ENCODE assay signal across 9 cellular contexts in the genomic region with DNA sequence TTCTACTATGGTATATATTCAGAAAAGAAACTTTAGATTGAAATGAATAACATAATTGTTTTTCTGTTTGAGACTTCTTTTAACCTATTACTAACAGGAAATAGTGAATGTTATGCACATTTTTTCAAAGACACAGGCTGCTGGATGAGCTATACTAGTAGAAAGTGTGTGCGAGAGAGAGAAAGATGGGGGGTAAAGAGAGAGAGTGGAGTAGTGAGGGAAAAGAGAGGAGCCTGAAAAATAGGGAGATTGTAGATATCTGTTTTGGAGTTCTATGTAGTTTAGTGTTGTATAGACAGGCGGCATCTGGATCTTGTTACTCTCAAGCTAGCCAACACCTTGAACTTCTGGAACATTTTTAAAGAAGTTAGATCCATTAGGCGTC. TPM values are rescaled to one million over a fixed set of nuclear protein-coding genes. Genes with fewer than 3 reads are reported as not detected.
DNase-seq lines count a peak whose midpoint lies in the region; ATAC-seq, FAIRE-seq and TF ChIP-seq lines count a peak whose summit lies in the region.
"Had no signal": no experiment of that assay in that cellular context is flagged by ENCODE, and none has a peak within 500 bp of the region (broad histone marks: within the 10 kb centered on the region; RNA-seq: fewer than 3 reads in every experiment).

No MANE protein-coding gene starts in this region.

- no peak for FAIRE-seq in HepG2 (lab: Jason Lieb, UNC)

- WGBS in liver: 64% methylated on average over 3 of the region's 3 CpGs
- WGBS in HepG2 (ENCODE audit: low lambda C conversion rate): 3% methylated on average over 3 of the region's 3 CpGs
- 40 to 42% methylated on average over 3 of the region's 3 CpGs for WGBS in body of pancreas, 2 donors
- WGBS in aorta, 2 donors: 1 to 7% methylated on average over 3 of the region's 3 CpGs

- BruUV-seq in HepG2 (replicated peaks; lab: Mats Ljungman, UMichigan): no TSS peak

- no peak overlapping the region for H2AFZ ChIP-seq in HepG2 (ENCODE audit: low read length)

- H3K36me3 ChIP-seq in liver (ENCODE audit: control insufficient read depth in 4 of 4, insufficient read depth in 3 of 4, low read depth in 1 of 4, low read length in 3 of 4) (no peaks in the 10 kb centered on the region), HepG2 (replicated peaks in 1 of 2; ENCODE audit: control insufficient read depth in 1 of 2, insufficient read depth in 2 of 2, low read length in 2 of 2) (no peaks in the 10 kb centered on the region), body of pancreas (replicated peaks in 1 of 2; ENCODE audit: insufficient read depth in 1 of 2, low read depth in 2 of 2) (no peaks in the 10 kb centered on the region), aorta (ENCODE audit: control insufficient read depth in 1 of 2, insufficient read depth in 2 of 2, low read length in 1 of 2) (no peaks in the 10 kb centered on the region)

- no peak for TF ChIP-seq EP300 in HepG2 (IDR thresholded peaks at IDR 0.05; ENCODE audit: low read depth in 2 of 2, low read length in 2 of 2)
- no peak for TF ChIP-seq EP300 in HepG2 (CRISPR knock-in tag; IDR thresholded peaks at IDR 0.05; ENCODE audit: borderline replicate concordance)

- no peaks in the 10 kb centered on the region for H3K79me2 ChIP-seq in HepG2 (ENCODE audit: insufficient read depth, low read length)

- no peak for ATAC-seq in HepG2
- ATAC-seq in body of pancreas: no peak
- ATAC-seq in aorta (ENCODE audit: low FRiP score): no peak
- ATAC-seq in GM19023 (IDR thresholded peaks at IDR 0.05; ENCODE audit: unreplicated experiment): no peak

- DNase-seq in HepG2 (ENCODE audit: low spot score): no peak
- DNase-seq in body of pancreas: no peak
- DNase-seq in lung microvascular endothelial cell (ENCODE audit: low read depth in 2 of 2): peak; percentile 28 to 37
- DNase-seq in aorta: no peak
- DNase-seq in cerebellar nuclear complex (lab: John Stamatoyannopoulos, UW): no peak
- DNase-seq in amygdala (lab: John Stamatoyannopoulos, UW): no peak
- DNase-seq: occipital lobe had no signal

- TF ChIP-seq CTCF in liver (IDR thresholded peaks at IDR 0.05; ENCODE audit: low read depth, low read length, missing input control) (no peak), HepG2 (CRISPR knock-in tag; IDR thresholded peaks at IDR 0.05) (no peak), body of pancreas (IDR thresholded peaks at IDR 0.05) (no peak)

- peak overlapping the region in 1 of 2 donors; percentile 70 for H3K9ac ChIP-seq in liver (ENCODE audit: low read depth in 1 of 2, low read length in 2 of 2)
- H3K9ac ChIP-seq in HepG2 (ENCODE audit: insufficient read depth, low read depth, low read length): no peak overlapping the region

- in situ Hi-C loops in HepG2 (cut with HindIII; ENCODE audit: extremely low pct_ligation_motif_present, low pct_unique_long_range_greater_than_20kb): no loop called here

- H3K27me3 ChIP-seq in liver (ENCODE audit: control insufficient read depth in 4 of 4, insufficient read depth in 4 of 4, low read length in 3 of 4) (peaks cover 0 to 11% (median 2%) of the 10 kb centered on the region in 4 donors), HepG2 (ENCODE audit: control insufficient read depth in 1 of 2, insufficient read depth in 2 of 2, low read length in 2 of 2) (peaks cover 0 to 8% of the 10 kb centered on the region in 2 experiments; a peak in 1 of 5 replicates), body of pancreas (no peaks in the 10 kb centered on the region), aorta (ENCODE audit: control insufficient read depth in 1 of 2, insufficient read depth in 2 of 2, low read length in 1 of 2) (no peaks in the 10 kb centered on the region)

- CTCF ChIA-PET in HepG2 (lab: Yijun Ruan, JAX; ENCODE audit: low intra/inter-chr PET ratio, low total read pairs): no interaction called here

- H3K27ac ChIP-seq in liver (ENCODE audit: low read depth in 1 of 2, low read length in 2 of 2) (peak overlapping the region; percentile 0 to 31), HepG2 (ENCODE audit: extremely low read length, insufficient read depth, low read length) (no peak overlapping the region), body of pancreas (peak overlapping the region in 3 of 4 donors; percentile 16 to 63 (median 57)), aorta (ENCODE audit: low read depth in 1 of 2, low read length in 2 of 2) (peak overlapping the region in 1 of 2 donors; percentile 96)

- no peaks in the 10 kb centered on the region for H3K9me3 ChIP-seq in liver (ENCODE audit: control insufficient read depth in 4 of 4, low read length in 3 of 4)
- H3K9me3 ChIP-seq in HepG2 (ENCODE audit: low read length): no peaks in the 10 kb centered on the region
- H3K9me3 ChIP-seq in body of pancreas: no peaks in the 10 kb centered on the region
- no peaks in the 10 kb centered on the region for H3K9me3 ChIP-seq in aorta (ENCODE audit: control insufficient read depth, low read length)

- TF ChIP-seq RAD21 in liver (IDR thresholded peaks at IDR 0.05): no peak
- no peak for TF ChIP-seq RAD21 in HepG2 (CRISPR knock-in tag; IDR thresholded peaks at IDR 0.05)

- no peak for TF ChIP-seq POLR2A in HepG2 (IDR thresholded peaks at IDR 0.05; ENCODE audit: insufficient read depth in 1 of 2, low read depth in 2 of 2, low read length in 2 of 2)
- no peak for TF ChIP-seq POLR2A in body of pancreas (IDR thresholded peaks at IDR 0.05)

- intact Hi-C loops in HepG2 (cut with micrococcal nuclease; ENCODE audit: unreplicated experiment): no loop called here
- intact Hi-C loops in body of pancreas (cut with DNase I): no loop called here
- intact Hi-C loops in aorta (cut with DNase I): loop anchor here (2.0 to 10.0 kb wide), 10 partner anchors 39 to 479 kb away; no protein-coding TSS in a partner anchor

- POLR2A ChIA-PET in HepG2 (lab: Yijun Ruan, JAX): no interaction called here

- H3K4me1 ChIP-seq in liver (ENCODE audit: control insufficient read depth in 4 of 4, insufficient read depth in 4 of 4, low read length in 3 of 4) (peaks cover 0 to 12% (median 3%) of the 10 kb centered on the region in 4 donors), HepG2 (ENCODE audit: insufficient read depth, low read length) (no peaks in the 10 kb centered on the region), body of pancreas (peaks cover 8% of the 10 kb centered on the region), aorta (ENCODE audit: control insufficient read depth in 1 of 2, insufficient read depth in 2 of 2, low read length in 2 of 2) (peaks cover 0 to 1% of the 10 kb centered on the region in 2 donors)

- no peaks in the 10 kb centered on the region for H4K20me1 ChIP-seq in HepG2 (ENCODE audit: insufficient read depth, low read length)

- H3K4me2 ChIP-seq in HepG2 (ENCODE audit: low read depth, low read length): no peak overlapping the region

- H3K4me3 ChIP-seq in liver (ENCODE audit: low read depth in 1 of 3, low read length in 3 of 3): peak overlapping the region in 2 of 3 donors; percentile 0 to 48
- H3K4me3 ChIP-seq in HepG2 (replicated peaks in 1 of 3; ENCODE audit: insufficient read depth in 1 of 3, low read depth in 2 of 3, low read length in 3 of 3): no peak overlapping the region
- no peak overlapping the region for H3K4me3 ChIP-seq in body of pancreas
- H3K4me3 ChIP-seq in aorta (ENCODE audit: low read length in 2 of 2): peak overlapping the region; percentile 98 to 100

TF ChIP-seq in liver, 16 proteins besides CTCF, POLR2A, EP300 and RAD21:
- no peak for TF ChIP-seq GABPA (IDR thresholded peaks at IDR 0.05 in 1 of 2, conservative IDR thresholded peaks at IDR 0.05 in 1 of 2)

RNA-seq across cellular contexts. Expression of gene RBMS3, which starts 2.4 kb away (rescaled TPM):
- total RNA-seq in liver (10 to 100 TPM in 1 of 2 donors, 1 to 10 TPM in 1; 6.8 to 14.9 TPM), HepG2 (2016; rRNA removed; fragmentation: Illumina TruSeq; extraction: Trizol) (not detected in 2 replicates), body of pancreas (10 to 100 TPM; 17.4 to 29.7 TPM), lung microvascular endothelial cell (22.6 and 24.2 TPM in 2 replicates), aorta (100 to 1,000 TPM; 157 to 203 TPM)
- polyA plus RNA-seq in liver (10 to 100 TPM in 1 of 2 donors, 1 to 10 TPM in 1; 1.2 to 11.9 TPM), HepG2 (2011; rRNA removed) (not detected in 2 replicates), aorta (10 to 100 TPM; 26.8 to 32.9 TPM)
- not detected in 2 replicates for total RNA-seq in HepG2 (2016; cell fraction: cytosol; rRNA removed; fragmentation: Illumina TruSeq; extraction: Trizol; ENCODE audit: low read depth)
- total RNA-seq in HepG2 (2016; cell fraction: insoluble cytoplasmic fraction; rRNA removed; fragmentation: Illumina TruSeq; extraction: Trizol): 0.02 TPM in 1 of 2 replicates, not detected in the other
- total RNA-seq in HepG2 (2016; cell fraction: membrane; rRNA removed; fragmentation: Illumina TruSeq; extraction: Trizol): not detected in 2 replicates
- not detected in 2 replicates for total RNA-seq in HepG2 (2016; cell fraction: nucleus; rRNA removed; fragmentation: Illumina TruSeq; extraction: Trizol)
- 0.05 TPM in 1 of 2 replicates, not detected in the other for polyA plus RNA-seq in HepG2 (2011; cell fraction: cytosol; rRNA removed)
- not detected in 2 replicates for polyA plus RNA-seq in HepG2 (2011; cell fraction: nucleus; rRNA removed)
- polyA plus RNA-seq in HepG2 (2012): 0.05 TPM in 1 of 2 replicates, not detected in the other
- not detected in 2 replicates for polyA plus RNA-seq in HepG2 (2016; cell fraction: cytosol; fragmentation: Illumina TruSeq; extraction: Trizol; ENCODE audit: low read depth)
- not detected in 2 replicates for polyA plus RNA-seq in HepG2 (2016; cell fraction: insoluble cytoplasmic fraction; fragmentation: Illumina TruSeq; extraction: Trizol; ENCODE audit: low read depth)
- not detected in 2 replicates for polyA plus RNA-seq in HepG2 (2016; cell fraction: membrane; fragmentation: Illumina TruSeq; extraction: Trizol; ENCODE audit: low read depth)
- polyA plus RNA-seq in HepG2 (2016; cell fraction: nucleus; fragmentation: Illumina TruSeq; extraction: Trizol; ENCODE audit: insufficient read depth, low read depth): not detected in 2 replicates
- 18.6 TPM in 1 of 2 replicates, not detected in the other for polyA minus RNA-seq in HepG2 (2011; rRNA and poly(A)+ RNA removed; ENCODE audit: low replicate concordance)
- polyA minus RNA-seq in HepG2 (2011; cell fraction: cytosol; rRNA and poly(A)+ RNA removed): not detected in 2 replicates
- 0.50 and 0.52 TPM in 2 replicates for polyA minus RNA-seq in HepG2 (2011; cell fraction: nucleus; rRNA and poly(A)+ RNA removed)

Comparison
In these comparisons a context has a peak if more than half of its experiments do, and no peak if none do; other contexts are left out.
1. H3K4me3 ChIP-seq: peak in liver (2 of 3) and aorta (2 of 2); none in HepG2 (0 of 3) and body of pancreas (0 of 2).
2. RNA of gene RBMS3, which starts 2.4 kb away (total RNA-seq): 157 to 203 TPM in aorta, 17.4 to 29.7 TPM in body of pancreas, 22.6 to 24.2 TPM in lung microvascular endothelial cell and 6.8 to 14.9 TPM in liver; 0.02 TPM in HepG2; every median in the first group is over 4 times any median in the second.
3. DNase-seq: peak in lung microvascular endothelial cell (2 of 2); none in HepG2 (single experiment), body of pancreas (0 of 4), aorta (0 of 2), cerebellar nuclear complex (0 of 2) and amygdala (0 of 56).
4. intact Hi-C loops: an anchor here in aorta (2.0 to 10.0 kb wide); none called in HepG2 and body of pancreas.